23 cellular contexts compared by ENCODE assay signal in the genomic region with DNA sequence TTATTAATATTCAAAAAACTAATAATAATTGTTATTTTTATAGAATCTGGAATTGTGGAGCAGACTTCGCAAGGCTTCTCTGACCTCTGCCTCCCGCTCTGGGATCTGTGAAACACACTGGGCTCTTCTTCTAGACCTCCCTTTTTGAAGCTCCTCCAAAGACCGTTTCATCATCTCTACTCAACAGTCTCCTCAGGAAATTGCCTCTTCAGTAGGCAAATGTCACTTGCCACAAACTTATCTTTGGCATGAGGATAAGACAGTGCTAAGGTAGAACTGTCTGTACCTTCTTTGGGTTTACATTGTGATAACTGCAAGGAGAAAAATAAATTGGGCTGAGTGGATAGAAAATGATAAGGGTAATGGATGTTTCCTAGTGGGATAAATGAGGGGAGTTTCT.
"Had no signal": no experiment of that assay in that cellular context is flagged by ENCODE, and none has a peak within 500 bp of the region (broad histone marks: within the 10 kb centered on the region; RNA-seq: fewer than 3 reads in every experiment).

No MANE protein-coding gene starts in this region.

- H3K9me3 ChIP-seq: esophagus squamous epithelium, heart right ventricle, pancreas, prostate gland, uterus had no signal

- H3K27ac ChIP-seq: epithelial cell of prostate, esophagus squamous epithelium, heart right ventricle, pancreas, prostate gland, skin epidermis, uterus had no signal

- DNase-seq: activated CD4-positive, alpha-beta memory T cell treated with anti-CD3 and anti-CD28 coated beads for 36 hours; activated naive CD4-positive, alpha-beta T cell; activated T-cell treated with anti-CD3 and anti-CD28 coated beads, Interleukin-2, amount 50 U/mL, for 72 hours; anterior cingulate cortex; effector CD8-positive, alpha-beta T cell; esophagus squamous epithelium; foreskin melanocyte; heart right ventricle; naive B cell; nucleus accumbens; pancreas; retina; stimulated activated CD4-positive, alpha-beta T cell treated with anti-CD3 and anti-CD28 coated beads, Interleukin-12 subunit alpha, Interleukin-12 subunit beta, amount 100 ng/mL, for 4 hours; stimulated activated CD4-positive, alpha-beta T cell treated with anti-CD3 and anti-CD28 coated beads, Interleukin-4, amount 100 ng/mL, for 24 hours; stimulated activated naive CD8-positive, alpha-beta T cell treated with anti-CD3 and anti-CD28 coated beads, Interleukin-15, amount 100 ng/mL, for 72 hours; substantia nigra; T-helper 9 cell; uterus had no signal

- H3K27me3 ChIP-seq: esophagus squamous epithelium, pancreas, uterus had no signal

- H3K36me3 ChIP-seq: esophagus squamous epithelium, heart right ventricle, pancreas, prostate gland, uterus had no signal

- H3K4me1 ChIP-seq: esophagus squamous epithelium, heart right ventricle, pancreas, prostate gland, uterus had no signal

- H3K4me3 ChIP-seq: esophagus squamous epithelium, heart right ventricle, pancreas, prostate gland, skin epidermis, uterus had no signal

- ATAC-seq: heart right ventricle; pancreas; sciatic nerve; stimulated activated memory B cell treated with anti-CD40 and anti-IgM and Interleukin-4, amounts not matched to agents 10 μg/mL and 1 μg/mL and 100 μg/mL, for 72 hours; stimulated activated naive CD8-positive, alpha-beta T cell treated with anti-CD3 and anti-CD28 coated beads, Interleukin-15, amount 100 ng/mL, for 72 hours had no signal
